ENCODE assay signal across 19 cellular contexts in genomic region chr3:104990758-104991157, GRCh38.
A peak's percentile ranks its signal among the peaks of the same experiment; 100 is the strongest.
DNase-seq lines count a peak whose midpoint lies in the region; FAIRE-seq and TF ChIP-seq lines count a peak whose summit lies in the region.
"Had no signal": no experiment of that assay in that cellular context is flagged by ENCODE, and none has a peak within 500 bp of the region (broad histone marks: within the 10 kb centered on the region; RNA-seq: fewer than 3 reads in every experiment).

No MANE protein-coding gene starts in this region.

- H2AFZ ChIP-seq in GM23248, result no peak overlapping the region
- peak overlapping the region; percentile 80; the same call in 1 of the 2 replicates for H2AFZ ChIP-seq in OCI-LY1 (ENCODE audit: low read length)

- peaks cover 2% of the 10 kb centered on the region for H3K27me3 Mint-ChIP-seq in glutamatergic neuron (ENCODE audit: unreplicated experiment)

- H4K20me1 ChIP-seq in GM23248 (ENCODE audit: insufficient read depth) (no peaks in the 10 kb centered on the region), OCI-LY1 (ENCODE audit: insufficient read depth, low read length) (no peaks in the 10 kb centered on the region)

- WGBS in GM23248 (ENCODE audit: low coverage in 1 of 2, low lambda C conversion rate in 2 of 2, missing lambda C conversion rate in 2 of 2), 2 experiments, result 45% methylated on average over 2 of the region's 2 CpGs

- no peak overlapping the region for H3K27ac Mint-ChIP-seq in glutamatergic neuron (ENCODE audit: unreplicated experiment)
- H3K27ac Mint-ChIP-seq: CD8-positive, alpha-beta T cell; HFFc6 had no signal

- TF ChIP-seq CTCF in OCI-LY1 (IDR thresholded peaks at IDR 0.05; ENCODE audit: low read length), result no peak
- no peak for TF ChIP-seq CTCF in glutamatergic neuron (IDR thresholded peaks at IDR 0.05; ENCODE audit: partially characterized antibody, unreplicated experiment)

- H3K36me3 Mint-ChIP-seq in glutamatergic neuron (ENCODE audit: unreplicated experiment), result no peaks in the 10 kb centered on the region
- H3K36me3 Mint-ChIP-seq: CD8-positive, alpha-beta T cell had no signal

- H3F3A ChIP-seq in GM23248 (ENCODE audit: insufficient read depth), result no peaks in the 10 kb centered on the region
- no peaks in the 10 kb centered on the region for H3F3A ChIP-seq in OCI-LY1 (ENCODE audit: insufficient read depth, low read length)

- H3K9me3 Mint-ChIP-seq in glutamatergic neuron (ENCODE audit: unreplicated experiment), result no peaks in the 10 kb centered on the region
- H3K9me3 Mint-ChIP-seq: CD8-positive, alpha-beta T cell; HFFc6 had no signal

- H3K9ac ChIP-seq in GM23248 (no peak overlapping the region), OCI-LY1 (ENCODE audit: low read length) (no peak overlapping the region)

- H3K79me2 ChIP-seq in GM23248 (ENCODE audit: insufficient read depth) (no peaks in the 10 kb centered on the region), OCI-LY1 (ENCODE audit: insufficient read depth, low read length) (no peaks in the 10 kb centered on the region)

- no peak for FAIRE-seq in urothelium cell line (lab: Jason Lieb, UNC)
- FAIRE-seq: A549, GM12891, GM19239, H1, HepG2, HTR-8/SVneo had no signal

- in situ Hi-C loops in GM23248 (cut with MboI), result no loop called here

- no peaks in the 10 kb centered on the region for H3K4me1 ChIP-seq in GM23248 (ENCODE audit: insufficient read depth)
- no peaks in the 10 kb centered on the region for H3K4me1 ChIP-seq in OCI-LY1 (ENCODE audit: insufficient read depth, low read length, severe bottlenecking)
- H3K4me1 ChIP-seq: A549, BE2C, Caco-2, HAP-1 had no signal

- H3K9me2 ChIP-seq in GM23248 (ENCODE audit: insufficient read depth) (no peaks in the 10 kb centered on the region), OCI-LY1 (ENCODE audit: low read depth, low read length) (no peaks in the 10 kb centered on the region)

- H3K27ac ChIP-seq in GM23248 (no peak overlapping the region), OCI-LY1 (ENCODE audit: low read depth, low read length, poor library complexity, severe bottlenecking) (no peak overlapping the region)
- H3K27ac ChIP-seq: A549, C4-2B had no signal

- H3K4me3 ChIP-seq in GM23248 (no peak overlapping the region), OCI-LY1 (ENCODE audit: low read depth, low read length, poor library complexity, severe bottlenecking) (no peak overlapping the region)
- H3K4me3 ChIP-seq: A549, HAP-1 had no signal

- H3K9me3 ChIP-seq in GM23248 (ENCODE audit: low read depth), result no peaks in the 10 kb centered on the region
- no peaks in the 10 kb centered on the region for H3K9me3 ChIP-seq in OCI-LY1 (ENCODE audit: low read length)
- H3K9me3 ChIP-seq: A549, BE2C, Caco-2, HAP-1 had no signal

- H3K4me2 ChIP-seq in GM23248 (ENCODE audit: unreplicated experiment) (no peak overlapping the region), OCI-LY1 (ENCODE audit: low read length) (no peak overlapping the region)
- H3K4me2 ChIP-seq: A549 had no signal

- H3K4me1 Mint-ChIP-seq in glutamatergic neuron (ENCODE audit: low read depth, unreplicated experiment), result peaks cover 4% of the 10 kb centered on the region

- H3K27me3 ChIP-seq in GM23248 (replicated peaks; ENCODE audit: insufficient read depth) (no peaks in the 10 kb centered on the region), OCI-LY1 (ENCODE audit: insufficient read depth, low read length) (no peaks in the 10 kb centered on the region)
- H3K27me3 ChIP-seq: BE2C had no signal

- no peaks in the 10 kb centered on the region for H3K36me3 ChIP-seq in GM23248 (ENCODE audit: low read depth)
- H3K36me3 ChIP-seq in OCI-LY1 (ENCODE audit: insufficient read depth, low read length), result no peaks in the 10 kb centered on the region
- H3K36me3 ChIP-seq: BE2C, HAP-1 had no signal

- DNase-seq in GM23248 (peak; percentile 0), dermis blood vessel endothelial cell (peak; percentile 1), glutamatergic neuron (no peak), urothelium cell line (ENCODE audit: low spot score) (no peak), KG1 (lab: John Stamatoyannopoulos, UW) (no peak)
- no peak for DNase-seq in activated CD8-positive, alpha-beta memory T cell treated with anti-CD3 and anti-CD28 coated beads, Interleukin-2, amount 50 U/mL, for 48 hours
- DNase-seq: BE2C; Caco-2; CD8-positive, alpha-beta T cell; HFFc6 had no signal

- H3K4me3 Mint-ChIP-seq in glutamatergic neuron (ENCODE audit: unreplicated experiment), result no peak overlapping the region
- H3K4me3 Mint-ChIP-seq: CD8-positive, alpha-beta T cell; HFFc6 had no signal

Comparison
In these comparisons a context has a peak if more than half of its experiments do, and no peak if none do; other contexts are left out.
1. DNase-seq: peak in GM23248 (single experiment) and dermis blood vessel endothelial cell (single experiment); none in glutamatergic neuron (single experiment), activated CD8-positive, alpha-beta memory T cell treated with anti-CD3 and anti-CD28 coated beads, Interleukin-2, amount 50 U/mL, for 48 hours (single experiment), urothelium cell line (single experiment) and KG1 (single experiment).